ENCODE assay signal across 14 cellular contexts in the genomic region with DNA sequence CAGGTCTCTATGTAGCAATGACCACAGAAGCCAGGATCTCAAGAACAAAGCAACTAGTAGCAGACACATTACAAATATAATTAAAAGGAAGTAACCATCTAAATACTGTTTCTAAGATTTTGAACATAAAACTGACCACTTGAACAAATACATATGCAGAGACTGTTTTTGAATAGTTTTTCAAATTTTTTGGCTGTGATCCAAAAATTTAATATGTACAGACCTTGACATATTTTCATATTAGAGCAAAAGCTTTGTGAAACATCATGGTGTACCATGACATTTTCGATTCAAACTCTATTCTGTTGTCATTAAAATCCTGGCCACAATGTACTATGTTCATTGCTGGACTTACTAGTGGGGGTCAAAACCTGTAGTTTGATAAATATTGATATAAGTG.
DNase-seq lines count a peak whose midpoint lies in the region; ATAC-seq and TF ChIP-seq lines count a peak whose summit lies in the region.
"Had no signal": no experiment of that assay in that cellular context is flagged by ENCODE, and none has a peak within 500 bp of the region (broad histone marks: within the 10 kb centered on the region; RNA-seq: fewer than 3 reads in every experiment).

No MANE protein-coding gene starts in this region.

- no peaks in the 10 kb centered on the region for H3K36me3 Mint-ChIP-seq in endodermal cell (ENCODE audit: low read depth)
- H3K36me3 Mint-ChIP-seq: CD8-positive, alpha-beta T cell had no signal

- peaks cover 17% of the 10 kb centered on the region for H3K9me3 Mint-ChIP-seq in endodermal cell

- H4K20me1 ChIP-seq in osteoblast (ENCODE audit: insufficient read depth, low read length): no peaks in the 10 kb centered on the region

- no peak overlapping the region for H3K9ac ChIP-seq in endodermal cell (ENCODE audit: extremely low read depth, low read length, poor library complexity, severe bottlenecking)

- H3K4me2 ChIP-seq in osteoblast (ENCODE audit: insufficient read depth, low read length): no peak overlapping the region
- H3K4me2 ChIP-seq: A549 had no signal

- H3K27me3 ChIP-seq in endodermal cell (ENCODE audit: control insufficient read depth, insufficient read depth, low read length, poor library complexity, severe bottlenecking) (peaks cover 17% of the 10 kb centered on the region), osteoblast (ENCODE audit: insufficient read depth, low read length) (no peaks in the 10 kb centered on the region)

- H3K79me2 ChIP-seq in osteoblast (ENCODE audit: insufficient read depth, low read length): no peaks in the 10 kb centered on the region

- H2AFZ ChIP-seq in osteoblast (ENCODE audit: low read length): no peak overlapping the region

- no peak for ATAC-seq in GM21423 (IDR thresholded peaks at IDR 0.05; ENCODE audit: unreplicated experiment)
- ATAC-seq: A549; CD8-positive, alpha-beta T cell; HepG2 had no signal

- H3K9me3 ChIP-seq in endodermal cell (ENCODE audit: control insufficient read depth, low read length): peaks cover 35% of the 10 kb centered on the region
- H3K9me3 ChIP-seq in osteoblast (ENCODE audit: low read depth, low read length): no peaks in the 10 kb centered on the region

- no peak for DNase-seq in endodermal cell
- no peak for DNase-seq in osteoblast (ENCODE audit: insufficient read length, low spot score, missing footprints)
- no peak for DNase-seq in NK-92 treated with Interleukin-12 subunit alpha and Interleukin-12 subunit beta, amount 100 ng/mL, for 24 hours (lab: John Stamatoyannopoulos, UW)
- no peak for DNase-seq in 8988T
- DNase-seq: AML-193; Calu3; CD8-positive, alpha-beta T cell; GF-D8; H9 had no signal

- H3K4me3 ChIP-seq in endodermal cell (ENCODE audit: low read length) (no peak overlapping the region), osteoblast (ENCODE audit: insufficient read depth, low read length) (no peak overlapping the region)
- H3K4me3 ChIP-seq: A549 had no signal

- no peak overlapping the region for H3K4me3 Mint-ChIP-seq in endodermal cell
- H3K4me3 Mint-ChIP-seq: CD8-positive, alpha-beta T cell; H9; IgD-negative memory B cell had no signal

- H3K27ac ChIP-seq in endodermal cell (ENCODE audit: low read depth, low read length) (peak overlapping the region; percentile 56), osteoblast (ENCODE audit: low read depth, low read length) (peak overlapping the region; percentile 70)
- H3K27ac ChIP-seq: A549 had no signal

- no peak for TF ChIP-seq EP300 in Ishikawa (IDR thresholded peaks at IDR 0.05; ENCODE audit: borderline replicate concordance)

- no peak for TF ChIP-seq RAD21 in Ishikawa (IDR thresholded peaks at IDR 0.05; ENCODE audit: low read depth)

- H3K27ac Mint-ChIP-seq in endodermal cell: no peak overlapping the region
- H3K27ac Mint-ChIP-seq: CD8-positive, alpha-beta T cell; H9; IgD-negative memory B cell had no signal

- peaks cover 19% of the 10 kb centered on the region for H3K4me1 Mint-ChIP-seq in endodermal cell
- H3K4me1 Mint-ChIP-seq: IgD-negative memory B cell had no signal

- H3K36me3 ChIP-seq in endodermal cell (ENCODE audit: control insufficient read depth, insufficient read depth, low read length): no peaks in the 10 kb centered on the region
- H3K36me3 ChIP-seq in osteoblast (ENCODE audit: insufficient read depth, low read length): no peaks in the 10 kb centered on the region

- TF ChIP-seq CTCF in endodermal cell (conservative IDR thresholded peaks at IDR 0.05) (no peak), osteoblast (IDR thresholded peaks at IDR 0.05; ENCODE audit: extremely low read depth, low read depth, low read length) (no peak)

- peaks cover 16% of the 10 kb centered on the region for H3K27me3 Mint-ChIP-seq in endodermal cell (ENCODE audit: insufficient read depth)
- H3K27me3 Mint-ChIP-seq: IgD-negative memory B cell had no signal

- no peaks in the 10 kb centered on the region for H3K4me1 ChIP-seq in endodermal cell (ENCODE audit: control insufficient read depth, insufficient read depth, low read length)
- peaks cover 45% of the 10 kb centered on the region for H3K4me1 ChIP-seq in osteoblast (ENCODE audit: insufficient read depth, low read length)
- H3K4me1 ChIP-seq: A549 had no signal

- WGBS in endodermal cell (ENCODE audit: insufficient coverage in 1 of 2, insufficient read length in 1 of 2), 2 experiments: 92 to 100% methylated on average over 1 of the region's 1 CpG

TF ChIP-seq in Ishikawa, 13 proteins besides CTCF, POLR2A, EP300 and RAD21:
- TF ChIP-seq, protein P1, sequence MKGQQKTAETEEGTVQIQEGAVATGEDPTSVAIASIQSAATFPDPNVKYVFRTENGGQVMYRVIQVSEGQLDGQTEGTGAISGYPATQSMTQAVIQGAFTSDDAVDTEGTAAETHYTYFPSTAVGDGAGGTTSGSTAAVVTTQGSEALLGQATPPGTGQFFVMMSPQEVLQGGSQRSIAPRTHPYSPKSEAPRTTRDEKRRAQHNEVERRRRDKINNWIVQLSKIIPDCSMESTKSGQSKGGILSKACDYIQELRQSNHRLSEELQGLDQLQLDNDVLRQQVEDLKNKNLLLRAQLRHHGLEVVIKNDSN (IDR thresholded peaks at IDR 0.05): no peak
- TF ChIP-seq NFIC (IDR thresholded peaks at IDR 0.05) (peak; percentile 58), FOXM1 (IDR thresholded peaks at IDR 0.05; ENCODE audit: borderline replicate concordance, low read depth) (no peak), CREB1 (IDR thresholded peaks at IDR 0.05; ENCODE audit: low read depth) (no peak), YY1 (IDR thresholded peaks at IDR 0.05; ENCODE audit: low read depth) (no peak)
TF ChIP-seq in Ishikawa: peak in this region for 1.
